In genomic region chr4:40842725-40843401, GRCh38 we compare ENCODE assay signal across 11 cellular contexts.
DNase-seq lines count a peak whose midpoint lies in the region; ATAC-seq, FAIRE-seq and TF ChIP-seq lines count a peak whose summit lies in the region.
"Had no signal": no experiment of that assay in that cellular context is flagged by ENCODE, and none has a peak within 500 bp of the region (broad histone marks: within the 10 kb centered on the region; RNA-seq: fewer than 3 reads in every experiment).

No MANE protein-coding gene starts in this region.

- H3K4me1 ChIP-seq in mesenchymal stem cell (ENCODE audit: control insufficient read depth, insufficient read depth, low read depth, low read length), result peaks cover 9% of the 10 kb centered on the region

- no peak overlapping the region for H2BK15ac ChIP-seq in mesenchymal stem cell (ENCODE audit: low read depth, poor library complexity, severe bottlenecking)

- peaks cover 28% of the 10 kb centered on the region for H3K79me1 ChIP-seq in mesenchymal stem cell (replicated peaks; ENCODE audit: low read length, poor library complexity, severe bottlenecking)

- H3K27ac ChIP-seq in C4-2B (peak overlapping the region; percentile 45), caudate nucleus (ENCODE audit: low read depth, low read length) (peak overlapping the region; percentile 4), mesenchymal stem cell (ENCODE audit: low read length, poor library complexity, severe bottlenecking) (no peak overlapping the region)

- no peak for DNase-seq in HTR-8/SVneo (ENCODE audit: insufficient read length, low spot score)
- no peak for DNase-seq in caudate nucleus (lab: John Stamatoyannopoulos, UW)
- DNase-seq in mesenchymal stem cell, result peak; percentile 51
- DNase-seq in germinal center (ENCODE audit: low spot score), result no peak
- no peak for DNase-seq in head of caudate nucleus
- DNase-seq in frontal cortex (ENCODE audit: low spot score in 2 of 2), result no peak
- DNase-seq: GF-D8, NCI-H446 treated with DMSO at 0.1 percent for 48 hours had no signal

- no peak for ATAC-seq in HG03095 (IDR thresholded peaks at IDR 0.05; ENCODE audit: unreplicated experiment)

- no peak overlapping the region for H2AFZ ChIP-seq in mesenchymal stem cell (ENCODE audit: low read depth, low read length)

- H3K18ac ChIP-seq in mesenchymal stem cell (ENCODE audit: low read depth in 1 of 2, low read length in 2 of 2), result no peak overlapping the region

- H3K27me3 ChIP-seq in mesenchymal stem cell (ENCODE audit: control insufficient read depth in 1 of 2, insufficient read depth in 1 of 2, low read length in 2 of 2), result no peaks in the 10 kb centered on the region

- H3K23ac ChIP-seq in mesenchymal stem cell (ENCODE audit: low read length in 2 of 2), result no peak overlapping the region

- peak overlapping the region; percentile 16 for H4K91ac ChIP-seq in mesenchymal stem cell (ENCODE audit: low read length)

- no peak overlapping the region for H2BK12ac ChIP-seq in mesenchymal stem cell (ENCODE audit: low read length in 2 of 2)

- H3K9me3 ChIP-seq in mesenchymal stem cell (ENCODE audit: control insufficient read depth, low read length), result no peaks in the 10 kb centered on the region

- H3K4ac ChIP-seq in mesenchymal stem cell (ENCODE audit: low read depth in 1 of 2, low read length in 2 of 2), result no peak overlapping the region

- intact Hi-C loops in head of caudate nucleus (cut with DNase I), result no loop called here

- no peak overlapping the region for H4K8ac ChIP-seq in mesenchymal stem cell (ENCODE audit: low read length)

- TF ChIP-seq CTCF in C4-2B (conservative IDR thresholded peaks at IDR 0.05), result no peak

- no peak overlapping the region for H3K4me3 ChIP-seq in mesenchymal stem cell (ENCODE audit: insufficient read depth in 1 of 2, low read depth in 1 of 2, low read length in 2 of 2)

- H2AK5ac ChIP-seq in mesenchymal stem cell (ENCODE audit: low read length, severe bottlenecking), result no peak overlapping the region

- peak overlapping the region in 1 of 2 experiments; percentile 35 for H3K14ac ChIP-seq in mesenchymal stem cell (ENCODE audit: low read length in 2 of 2)

- FAIRE-seq in HTR-8/SVneo (lab: Jason Lieb, UNC), result peak; percentile 49
- no peak for FAIRE-seq in frontal cortex (lab: Jason Lieb, UNC)
- FAIRE-seq: TTC549 had no signal

- H3K36me3 ChIP-seq in mesenchymal stem cell (ENCODE audit: control insufficient read depth in 1 of 2, insufficient read depth in 2 of 2, low read depth in 1 of 2, low read length in 2 of 2), result peaks cover 0 to 5% of the 10 kb centered on the region in 2 experiments

- no peak overlapping the region for H2BK5ac ChIP-seq in mesenchymal stem cell (ENCODE audit: low read depth, low read length, poor library complexity, severe bottlenecking)

- no peak overlapping the region for H3K4me2 ChIP-seq in mesenchymal stem cell (ENCODE audit: low read length, poor library complexity, severe bottlenecking)

- H3K9ac ChIP-seq in mesenchymal stem cell (ENCODE audit: low read length), result no peak overlapping the region

- H2BK120ac ChIP-seq in mesenchymal stem cell (ENCODE audit: low read depth, low read length), result no peak overlapping the region

- 43% methylated on average over 13 of the region's 14 CpGs for WGBS in mesenchymal stem cell
